In genomic region chr20:45857836-45858250, GRCh38 we compare ENCODE assay signal across 8 cellular contexts. TPM values are rescaled to one million over a fixed set of nuclear protein-coding genes. Genes with fewer than 3 reads are reported as not detected.
DNase-seq lines count a peak whose midpoint lies in the region; ATAC-seq and TF ChIP-seq lines count a peak whose summit lies in the region.

No MANE protein-coding gene starts in this region.

- peaks cover 30% of the 10 kb centered on the region for H3K79me2 ChIP-seq in smooth muscle cell (ENCODE audit: low read depth)

- H3K4me1 ChIP-seq in right cardiac atrium (ENCODE audit: control insufficient read depth, insufficient read depth, low read length) = peaks cover 11% of the 10 kb centered on the region
- peaks cover 13% of the 10 kb centered on the region for H3K4me1 ChIP-seq in smooth muscle cell (ENCODE audit: low read depth)

- peak overlapping the region; percentile 94 for H3K4me2 ChIP-seq in smooth muscle cell

- peak; percentile 51 for DNase-seq in COLO829 (ENCODE audit: low spot score)
- DNase-seq in activated CD4-positive, alpha-beta memory T cell treated with anti-CD3 and anti-CD28 coated beads, Interleukin-2, amount 10 ng/mL, durations not matched to agents 7 days and 5 days = peak; percentile 65
- DNase-seq in right cardiac atrium = no peak
- DNase-seq in smooth muscle cell (lab: John Stamatoyannopoulos, UW; ENCODE audit: unreplicated experiment) = no peak
- DNase-seq in EL = no peak

- H3K27ac ChIP-seq in right cardiac atrium (ENCODE audit: low read length) (peak overlapping the region; percentile 93), smooth muscle cell (ENCODE audit: low read depth) (no peak overlapping the region)

- peaks cover 52% of the 10 kb centered on the region for H3K4me1 Mint-ChIP-seq in activated CD4-positive, alpha-beta memory T cell treated with anti-CD3 and anti-CD28 coated beads, Interleukin-2, amount 10 ng/mL, durations not matched to agents 7 days and 5 days

- peak overlapping the region; percentile 88 for H2AFZ ChIP-seq in smooth muscle cell (ENCODE audit: low read depth)

- H3K27ac Mint-ChIP-seq in activated CD4-positive, alpha-beta memory T cell treated with anti-CD3 and anti-CD28 coated beads, Interleukin-2, amount 10 ng/mL, durations not matched to agents 7 days and 5 days = peak overlapping the region; percentile 99

- 8% methylated on average over 14 of the region's 14 CpGs for WGBS in right cardiac atrium
- 7% methylated on average over 14 of the region's 14 CpGs for WGBS in smooth muscle cell (ENCODE audit: low lambda C conversion rate)

- H3K9ac ChIP-seq in smooth muscle cell (ENCODE audit: low read depth) = peak overlapping the region; percentile 47

- no peaks in the 10 kb centered on the region for H3K27me3 Mint-ChIP-seq in activated CD4-positive, alpha-beta memory T cell treated with anti-CD3 and anti-CD28 coated beads, Interleukin-2, amount 10 ng/mL, durations not matched to agents 7 days and 5 days

- H3K9me3 Mint-ChIP-seq in activated CD4-positive, alpha-beta memory T cell treated with anti-CD3 and anti-CD28 coated beads, Interleukin-2, amount 10 ng/mL, durations not matched to agents 7 days and 5 days = no peaks in the 10 kb centered on the region

- ATAC-seq in GM19328 (IDR thresholded peaks at IDR 0.05; ENCODE audit: unreplicated experiment) (peak; percentile 6), HG03460 (IDR thresholded peaks at IDR 0.05; ENCODE audit: unreplicated experiment) (peak; percentile 33), right cardiac atrium (peak in 1 of 2 donors; percentile 38), HG03571 (IDR thresholded peaks at IDR 0.05; ENCODE audit: unreplicated experiment) (no peak)

- no peak for TF ChIP-seq CTCF in smooth muscle cell (IDR thresholded peaks at IDR 0.05; ENCODE audit: borderline replicate concordance, insufficient read depth, poor library complexity, severe bottlenecking)

- H3K27me3 ChIP-seq in right cardiac atrium (ENCODE audit: control insufficient read depth, insufficient read depth) (no peaks in the 10 kb centered on the region), smooth muscle cell (ENCODE audit: low read depth) (no peaks in the 10 kb centered on the region)

- intact Hi-C loops in right cardiac atrium (cut with DNase I) = no loop called here

- H3K36me3 ChIP-seq in smooth muscle cell (ENCODE audit: low read depth) = no peaks in the 10 kb centered on the region

- peaks cover 24% of the 10 kb centered on the region for H3K36me3 Mint-ChIP-seq in activated CD4-positive, alpha-beta memory T cell treated with anti-CD3 and anti-CD28 coated beads, Interleukin-2, amount 10 ng/mL, durations not matched to agents 7 days and 5 days (ENCODE audit: low read depth)

- no peaks in the 10 kb centered on the region for H4K20me1 ChIP-seq in smooth muscle cell (ENCODE audit: low read depth)

- H3K4me3 ChIP-seq in right cardiac atrium (ENCODE audit: low read length) (peak overlapping the region; percentile 90), smooth muscle cell (peak overlapping the region; percentile 78)

- H3K4me3 Mint-ChIP-seq in activated CD4-positive, alpha-beta memory T cell treated with anti-CD3 and anti-CD28 coated beads, Interleukin-2, amount 10 ng/mL, durations not matched to agents 7 days and 5 days = peak overlapping the region; percentile 98

- POLR2A ChIA-PET in activated CD4-positive, alpha-beta memory T cell treated with anti-CD3 and anti-CD28 coated beads, Interleukin-2, amount 10 ng/mL, durations not matched to agents 7 days and 5 days (lab: Charles Lee) = interaction anchor here (0.6 to 4.7 kb wide), 21 partner anchors 11 to 130 kb away, joined by 3 to 41 read pairs (median 5); partner anchors contain the start of genes DNTTIP1, PCIF1, UBE2C and WFDC3

- CTCF ChIA-PET in activated CD4-positive, alpha-beta memory T cell treated with anti-CD3 and anti-CD28 coated beads, Interleukin-2, amount 10 ng/mL, durations not matched to agents 7 days and 5 days (lab: Charles Lee) = interaction anchor here (1.1 to 1.4 kb wide), 2 partner anchors 112 to 157 kb away, joined by 3 to 4 read pairs; no protein-coding TSS in a partner anchor

- no peaks in the 10 kb centered on the region for H3F3A ChIP-seq in smooth muscle cell (ENCODE audit: low read depth)

- H3K9me3 ChIP-seq in right cardiac atrium (ENCODE audit: control insufficient read depth, low read length) (no peaks in the 10 kb centered on the region), smooth muscle cell (replicated peaks; ENCODE audit: low read depth) (no peaks in the 10 kb centered on the region)

RNA-seq across cellular contexts. Expression of gene ZSWIM3, which starts 0.4 kb away (rescaled TPM):
- total RNA-seq in activated CD4-positive, alpha-beta memory T cell treated with anti-CD3 and anti-CD28 coated beads, Interleukin-2, amount 10 ng/mL, durations not matched to agents 7 days and 5 days = 1 to 10 TPM; 5.5 to 5.7 TPM
- 1 to 10 TPM; 1.7 to 3.3 (median 2.4) TPM for total RNA-seq in right cardiac atrium
- polyA plus RNA-seq in right cardiac atrium = 2.1 TPM
- 4.9 and 6.5 TPM in 2 replicates for total RNA-seq in smooth muscle cell
- 1.4 and 2.1 TPM in 2 replicates for polyA plus RNA-seq in smooth muscle cell

RNA-seq across cellular contexts. Expression of gene ACOT8, which starts 0.7 kb away (rescaled TPM):
- 10 to 100 TPM; 36.0 to 36.5 TPM for total RNA-seq in activated CD4-positive, alpha-beta memory T cell treated with anti-CD3 and anti-CD28 coated beads, Interleukin-2, amount 10 ng/mL, durations not matched to agents 7 days and 5 days
- total RNA-seq in right cardiac atrium (10 to 100 TPM; 21.1 to 31.5 (median 30.2) TPM), smooth muscle cell (30.2 and 31.9 TPM in 2 replicates)
- polyA plus RNA-seq in right cardiac atrium (47.9 TPM), smooth muscle cell (32.6 and 43.8 TPM in 2 replicates)

RNA-seq across cellular contexts. Expression of gene ZSWIM1, which starts 23.2 kb away (rescaled TPM):
- total RNA-seq in activated CD4-positive, alpha-beta memory T cell treated with anti-CD3 and anti-CD28 coated beads, Interleukin-2, amount 10 ng/mL, durations not matched to agents 7 days and 5 days = 1 to 10 TPM; 2.7 to 2.9 TPM
- total RNA-seq in right cardiac atrium (10 to 100 TPM; 10.5 to 13.5 (median 11.2) TPM), smooth muscle cell (10.5 and 12.2 TPM in 2 replicates)
- polyA plus RNA-seq in right cardiac atrium (5.5 TPM), smooth muscle cell (5.7 and 6.7 TPM in 2 replicates)

RNA-seq across cellular contexts. Expression of gene SNX21, which starts 24.2 kb away (rescaled TPM):
- 1 to 10 TPM in 1 of 2 experiments, under 1 TPM in 1; 0.91 to 1.6 TPM for total RNA-seq in activated CD4-positive, alpha-beta memory T cell treated with anti-CD3 and anti-CD28 coated beads, Interleukin-2, amount 10 ng/mL, durations not matched to agents 7 days and 5 days
- total RNA-seq in right cardiac atrium (10 to 100 TPM; 25.8 to 30.7 (median 28.7) TPM), smooth muscle cell (10.9 and 14.7 TPM in 2 replicates)
- polyA plus RNA-seq in right cardiac atrium (23.5 TPM), smooth muscle cell (14.4 and 17.8 TPM in 2 replicates)

RNA-seq across cellular contexts. Expression of gene SPATA25, which starts 29.6 kb away (rescaled TPM):
- total RNA-seq in activated CD4-positive, alpha-beta memory T cell treated with anti-CD3 and anti-CD28 coated beads, Interleukin-2, amount 10 ng/mL, durations not matched to agents 7 days and 5 days = under 1 TPM; 0.30 to 0.88 TPM
- total RNA-seq in right cardiac atrium = 1 to 10 TPM; 1.8 to 2.6 (median 2.2) TPM
- 1.7 TPM for polyA plus RNA-seq in right cardiac atrium
- total RNA-seq in smooth muscle cell = 0.54 and 1.2 TPM in 2 replicates
- 0.43 TPM in 1 of 2 replicates, not detected in the other for polyA plus RNA-seq in smooth muscle cell

Comparison
In these comparisons a context has a peak if more than half of its experiments do, and no peak if none do; other contexts are left out.
1. DNase-seq: peak in COLO829 (single experiment) and activated CD4-positive, alpha-beta memory T cell treated with anti-CD3 and anti-CD28 coated beads, Interleukin-2, amount 10 ng/mL, durations not matched to agents 7 days and 5 days (single experiment); none in right cardiac atrium (0 of 3), smooth muscle cell (single experiment) and EL (single experiment).